ENCODE assay signal across 1 cellular context in the genomic region with DNA sequence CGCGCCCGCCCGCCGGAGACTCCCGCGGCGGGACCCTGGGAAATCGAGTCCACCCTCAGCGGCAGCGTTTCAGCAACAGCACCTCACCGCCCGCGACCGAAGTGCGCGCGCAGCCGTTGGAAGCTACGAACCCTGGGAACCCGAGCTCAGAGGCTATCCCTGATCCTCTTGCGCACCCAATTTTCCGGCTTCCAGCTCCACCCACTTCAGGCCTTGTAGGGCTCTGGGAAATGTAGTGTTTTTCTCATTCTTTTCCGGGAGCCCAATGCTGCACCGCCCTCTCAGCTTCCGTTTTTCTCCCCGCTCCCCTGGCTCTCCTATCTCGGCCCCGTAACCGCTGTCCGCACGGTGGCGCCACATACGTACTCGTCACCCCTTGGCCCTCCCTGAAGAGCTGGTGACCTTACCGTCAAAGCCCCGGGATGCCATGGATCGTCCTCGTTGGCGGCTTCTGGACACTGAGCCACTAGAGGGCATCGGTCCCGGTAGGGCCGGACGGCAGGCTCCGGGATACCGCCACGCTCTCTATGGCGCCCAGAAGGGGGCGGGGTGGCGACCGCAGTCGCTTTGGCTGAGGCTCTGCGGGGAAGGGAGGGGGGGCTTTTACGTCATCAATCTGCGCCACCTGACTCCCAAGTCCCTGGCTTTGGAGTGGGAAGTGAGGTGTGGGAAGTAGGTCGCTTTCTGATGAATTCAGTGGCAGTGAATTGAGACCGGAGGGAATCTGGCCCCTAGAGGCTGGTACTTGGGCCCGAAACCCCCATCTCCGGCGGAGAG.
TF ChIP-seq lines count a peak whose summit lies in the region.

A gene (plus strand): TSS at position 687 of the 777 bp plus-strand sequence. CDS start 3,948 bp downstream, outside the sequence.
A gene (minus strand): TSS at position 102 of the 777 bp plus-strand sequence. CDS start 225 bp downstream, outside the sequence.

TF ChIP-seq in HEK293, 187 proteins besides CTCF, POLR2A, EP300 and RAD21 (continued from another document):
- TF ChIP-seq, protein P1, sequence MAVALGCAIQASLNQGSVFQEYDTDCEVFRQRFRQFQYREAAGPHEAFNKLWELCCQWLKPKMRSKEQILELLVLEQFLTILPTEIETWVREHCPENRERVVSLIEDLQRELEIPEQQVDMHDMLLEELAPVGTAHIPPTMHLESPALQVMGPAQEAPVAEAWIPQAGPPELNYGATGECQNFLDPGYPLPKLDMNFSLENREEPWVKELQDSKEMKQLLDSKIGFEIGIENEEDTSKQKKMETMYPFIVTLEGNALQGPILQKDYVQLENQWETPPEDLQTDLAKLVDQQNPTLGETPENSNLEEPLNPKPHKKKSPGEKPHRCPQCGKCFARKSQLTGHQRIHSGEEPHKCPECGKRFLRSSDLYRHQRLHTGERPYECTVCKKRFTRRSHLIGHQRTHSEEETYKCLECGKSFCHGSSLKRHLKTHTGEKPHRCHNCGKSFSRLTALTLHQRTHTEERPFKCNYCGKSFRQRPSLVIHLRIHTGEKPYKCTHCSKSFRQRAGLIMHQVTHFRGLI (tag by site-specific recombination; IDR thresholded peaks at IDR 0.05): peak; percentile 39; the same call in 1 of the 2 replicates
- TF ChIP-seq, protein P2, sequence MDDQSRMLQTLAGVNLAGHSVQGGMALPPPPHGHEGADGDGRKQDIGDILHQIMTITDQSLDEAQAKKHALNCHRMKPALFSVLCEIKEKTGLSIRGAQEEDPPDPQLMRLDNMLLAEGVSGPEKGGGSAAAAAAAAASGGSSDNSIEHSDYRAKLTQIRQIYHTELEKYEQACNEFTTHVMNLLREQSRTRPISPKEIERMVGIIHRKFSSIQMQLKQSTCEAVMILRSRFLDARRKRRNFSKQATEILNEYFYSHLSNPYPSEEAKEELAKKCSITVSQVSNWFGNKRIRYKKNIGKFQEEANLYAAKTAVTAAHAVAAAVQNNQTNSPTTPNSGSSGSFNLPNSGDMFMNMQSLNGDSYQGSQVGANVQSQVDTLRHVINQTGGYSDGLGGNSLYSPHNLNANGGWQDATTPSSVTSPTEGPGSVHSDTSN (CRISPR knock-in tag; IDR thresholded peaks at IDR 0.05): no peak
- 0 out of 2 replicates have a peak, but pooled peaks have one; percentile 36 for TF ChIP-seq ZNF335 (tag by site-specific recombination; conservative IDR thresholded peaks at IDR 0.05)
- TF ChIP-seq, protein P3, sequence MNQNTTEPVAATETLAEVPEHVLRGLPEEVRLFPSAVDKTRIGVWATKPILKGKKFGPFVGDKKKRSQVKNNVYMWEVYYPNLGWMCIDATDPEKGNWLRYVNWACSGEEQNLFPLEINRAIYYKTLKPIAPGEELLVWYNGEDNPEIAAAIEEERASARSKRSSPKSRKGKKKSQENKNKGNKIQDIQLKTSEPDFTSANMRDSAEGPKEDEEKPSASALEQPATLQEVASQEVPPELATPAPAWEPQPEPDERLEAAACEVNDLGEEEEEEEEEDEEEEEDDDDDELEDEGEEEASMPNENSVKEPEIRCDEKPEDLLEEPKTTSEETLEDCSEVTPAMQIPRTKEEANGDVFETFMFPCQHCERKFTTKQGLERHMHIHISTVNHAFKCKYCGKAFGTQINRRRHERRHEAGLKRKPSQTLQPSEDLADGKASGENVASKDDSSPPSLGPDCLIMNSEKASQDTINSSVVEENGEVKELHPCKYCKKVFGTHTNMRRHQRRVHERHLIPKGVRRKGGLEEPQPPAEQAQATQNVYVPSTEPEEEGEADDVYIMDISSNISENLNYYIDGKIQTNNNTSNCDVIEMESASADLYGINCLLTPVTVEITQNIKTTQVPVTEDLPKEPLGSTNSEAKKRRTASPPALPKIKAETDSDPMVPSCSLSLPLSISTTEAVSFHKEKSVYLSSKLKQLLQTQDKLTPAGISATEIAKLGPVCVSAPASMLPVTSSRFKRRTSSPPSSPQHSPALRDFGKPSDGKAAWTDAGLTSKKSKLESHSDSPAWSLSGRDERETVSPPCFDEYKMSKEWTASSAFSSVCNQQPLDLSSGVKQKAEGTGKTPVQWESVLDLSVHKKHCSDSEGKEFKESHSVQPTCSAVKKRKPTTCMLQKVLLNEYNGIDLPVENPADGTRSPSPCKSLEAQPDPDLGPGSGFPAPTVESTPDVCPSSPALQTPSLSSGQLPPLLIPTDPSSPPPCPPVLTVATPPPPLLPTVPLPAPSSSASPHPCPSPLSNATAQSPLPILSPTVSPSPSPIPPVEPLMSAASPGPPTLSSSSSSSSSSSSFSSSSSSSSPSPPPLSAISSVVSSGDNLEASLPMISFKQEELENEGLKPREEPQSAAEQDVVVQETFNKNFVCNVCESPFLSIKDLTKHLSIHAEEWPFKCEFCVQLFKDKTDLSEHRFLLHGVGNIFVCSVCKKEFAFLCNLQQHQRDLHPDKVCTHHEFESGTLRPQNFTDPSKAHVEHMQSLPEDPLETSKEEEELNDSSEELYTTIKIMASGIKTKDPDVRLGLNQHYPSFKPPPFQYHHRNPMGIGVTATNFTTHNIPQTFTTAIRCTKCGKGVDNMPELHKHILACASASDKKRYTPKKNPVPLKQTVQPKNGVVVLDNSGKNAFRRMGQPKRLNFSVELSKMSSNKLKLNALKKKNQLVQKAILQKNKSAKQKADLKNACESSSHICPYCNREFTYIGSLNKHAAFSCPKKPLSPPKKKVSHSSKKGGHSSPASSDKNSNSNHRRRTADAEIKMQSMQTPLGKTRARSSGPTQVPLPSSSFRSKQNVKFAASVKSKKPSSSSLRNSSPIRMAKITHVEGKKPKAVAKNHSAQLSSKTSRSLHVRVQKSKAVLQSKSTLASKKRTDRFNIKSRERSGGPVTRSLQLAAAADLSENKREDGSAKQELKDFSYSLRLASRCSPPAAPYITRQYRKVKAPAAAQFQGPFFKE (tag by site-specific recombination; IDR thresholded peaks at IDR 0.05; ENCODE audit: borderline replicate concordance): no peak
- no peak for TF ChIP-seq ZNF292 (tag by site-specific recombination; IDR thresholded peaks at IDR 0.05; ENCODE audit: borderline replicate concordance, low read depth)
- no peak for TF ChIP-seq ZNF677 (tag by site-specific recombination; IDR thresholded peaks at IDR 0.05)
- no peak for TF ChIP-seq ZNF274 (IDR thresholded peaks at IDR 0.05; ENCODE audit: low read length)
- TF ChIP-seq ZNF274 (tag by site-specific recombination; IDR thresholded peaks at IDR 0.05; ENCODE audit: borderline replicate concordance): no peak
- TF ChIP-seq, protein P4, sequence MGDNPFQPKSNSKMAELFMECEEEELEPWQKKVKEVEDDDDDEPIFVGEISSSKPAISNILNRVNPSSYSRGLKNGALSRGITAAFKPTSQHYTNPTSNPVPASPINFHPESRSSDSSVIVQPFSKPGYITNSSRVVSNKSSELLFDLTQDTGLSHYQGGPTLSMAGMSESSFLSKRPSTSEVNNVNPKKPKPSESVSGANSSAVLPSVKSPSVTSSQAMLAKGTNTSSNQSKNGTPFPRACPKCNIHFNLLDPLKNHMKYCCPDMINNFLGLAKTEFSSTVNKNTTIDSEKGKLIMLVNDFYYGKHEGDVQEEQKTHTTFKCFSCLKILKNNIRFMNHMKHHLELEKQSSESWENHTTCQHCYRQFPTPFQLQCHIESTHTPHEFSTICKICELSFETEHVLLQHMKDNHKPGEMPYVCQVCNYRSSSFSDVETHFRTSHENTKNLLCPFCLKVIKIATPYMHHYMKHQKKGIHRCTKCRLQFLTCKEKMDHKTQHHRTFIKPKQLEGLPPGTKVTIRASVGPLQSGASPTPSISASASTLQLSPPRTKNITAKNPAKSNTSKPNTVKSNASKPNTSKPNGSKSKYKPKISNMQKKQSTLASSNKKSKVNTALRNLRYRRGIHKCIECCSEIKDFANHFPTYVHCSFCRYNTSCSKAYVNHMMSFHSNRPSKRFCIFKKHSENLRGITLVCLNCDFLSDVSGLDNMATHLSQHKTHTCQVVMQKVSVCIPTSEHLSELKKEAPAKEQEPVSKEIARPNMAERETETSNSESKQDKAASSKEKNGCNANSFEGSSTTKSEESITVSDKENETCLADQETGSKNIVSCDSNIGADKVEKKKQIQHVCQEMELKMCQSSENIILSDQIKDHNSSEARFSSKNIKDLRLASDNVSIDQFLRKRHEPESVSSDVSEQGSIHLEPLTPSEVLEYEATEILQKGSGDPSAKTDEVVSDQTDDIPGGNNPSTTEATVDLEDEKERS (tag by site-specific recombination; IDR thresholded peaks at IDR 0.05): peak; percentile 73
- TF ChIP-seq OVOL3 (tag by site-specific recombination; IDR thresholded peaks at IDR 0.05): 0 out of 2 replicates have a peak, but pooled peaks have one; percentile 36
